1 cellular context compared by ENCODE assay signal in genomic region chr20:29327600-29328420, GRCh38.
TF ChIP-seq lines count a peak whose summit lies in the region.

No MANE protein-coding gene starts in this region.

TF ChIP-seq in SK-N-SH, 30 proteins besides CTCF, POLR2A, EP300 and RAD21 (continued from another document):
- peak; percentile 85; the same call in 1 of the 2 replicates for TF ChIP-seq ZBTB33 (IDR thresholded peaks at IDR 0.05; ENCODE audit: borderline replicate concordance, low read depth)
TF ChIP-seq in SK-N-SH: peak in this region for 2; not testable (repeated sequence) for 28.
